In genomic region chr17:43398724-43399595, GRCh38 we compare ENCODE assay signal across 1 cellular context.
TF ChIP-seq lines count a peak whose summit lies in the region.

TSS of gene ARL4D (plus strand) at chr17:43398993. CDS start at chr17:43399733, 740 bp downstream.

TF ChIP-seq in HepG2, 621 proteins besides CTCF, POLR2A, EP300 and RAD21 (continued from another document and continues in another):
- TF ChIP-seq GMEB2 (CRISPR knock-in tag; IDR thresholded peaks at IDR 0.05; ENCODE audit: low read depth) (no peak), ZNF33B (CRISPR knock-in tag; IDR thresholded peaks at IDR 0.05) (0 out of 2 replicates have a peak, but pooled peaks have one; percentile 44), TCF12 (IDR thresholded peaks at IDR 0.05) (no peak), TCF12 (CRISPR knock-in tag; IDR thresholded peaks at IDR 0.05) (no peak), NR2F1 (CRISPR knock-in tag; IDR thresholded peaks at IDR 0.05) (peak in 1 of 2 experiments; percentile 58; a peak in 2 of 4 replicates), NR2F6 (IDR thresholded peaks at IDR 0.05) (0 out of 2 replicates have a peak, but pooled peaks have one; percentile 16), NR2F6 (CRISPR knock-in tag; IDR thresholded peaks at IDR 0.05) (peak; percentile 73; the same call in 1 of the 2 replicates), ZSCAN30 (CRISPR knock-in tag; IDR thresholded peaks at IDR 0.05) (peak; percentile 96), ZBTB34 (CRISPR knock-in tag; IDR thresholded peaks at IDR 0.05) (no peak), XBP1 (CRISPR knock-in tag; IDR thresholded peaks at IDR 0.05) (no peak), PATZ1 (CRISPR knock-in tag; IDR thresholded peaks at IDR 0.05) (peak; percentile 98), TEF (CRISPR knock-in tag; IDR thresholded peaks at IDR 0.05) (no peak), SMARCC2 (IDR thresholded peaks at IDR 0.05) (no peak), ZNF557 (CRISPR knock-in tag; IDR thresholded peaks at IDR 0.05) (0 out of 2 replicates have a peak, but pooled peaks have one; percentile 54), RXRB (CRISPR knock-in tag; IDR thresholded peaks at IDR 0.05; ENCODE audit: borderline replicate concordance) (peak; percentile 66; the same call in 1 of the 2 replicates), SUZ12 (IDR thresholded peaks at IDR 0.05; ENCODE audit: low read depth, low read length) (no peak), ZNF432 (CRISPR knock-in tag; IDR thresholded peaks at IDR 0.05; ENCODE audit: borderline replicate concordance) (no peak), TFE3 (CRISPR knock-in tag; IDR thresholded peaks at IDR 0.05) (peak; percentile 72), ISX (CRISPR knock-in tag; conservative IDR thresholded peaks at IDR 0.05) (no peak), TBL1XR1 (IDR thresholded peaks at IDR 0.05; ENCODE audit: borderline replicate concordance, low read length, partially characterized antibody) (no peak), ARID2 (CRISPR knock-in tag; IDR thresholded peaks at IDR 0.05; ENCODE audit: borderline replicate concordance) (peak; percentile 66; the same call in 1 of the 2 replicates), MIER3 (CRISPR knock-in tag; IDR thresholded peaks at IDR 0.05; ENCODE audit: borderline replicate concordance) (peak; percentile 88), BHLHE40 (IDR thresholded peaks at IDR 0.05; ENCODE audit: low read length) (no peak), ZNF563 (CRISPR knock-in tag; IDR thresholded peaks at IDR 0.05) (peak; percentile 94), FOXA3 (CRISPR knock-in tag; IDR thresholded peaks at IDR 0.05) (peak; percentile 49), HNRNPL (IDR thresholded peaks at IDR 0.05; ENCODE audit: low read depth, low read length) (0 out of 2 replicates have a peak, but pooled peaks have one; percentile 51), ZNF225 (CRISPR knock-in tag; IDR thresholded peaks at IDR 0.05) (no peak), HIC2 (CRISPR knock-in tag; IDR thresholded peaks at IDR 0.05; ENCODE audit: low read depth) (no peak), TEAD2 (CRISPR knock-in tag; IDR thresholded peaks at IDR 0.05) (no peak), HHEX (CRISPR knock-in tag; IDR thresholded peaks at IDR 0.05) (no peak), ZBTB4 (CRISPR knock-in tag; IDR thresholded peaks at IDR 0.05; ENCODE audit: borderline replicate concordance) (0 out of 2 replicates have a peak, but pooled peaks have one; percentile 11), ZNF280D (CRISPR knock-in tag; IDR thresholded peaks at IDR 0.05) (0 out of 2 replicates have a peak, but pooled peaks have one; percentile 60), AHDC1 (CRISPR knock-in tag; IDR thresholded peaks at IDR 0.05; ENCODE audit: borderline replicate concordance) (no peak), KLF6 (CRISPR knock-in tag; IDR thresholded peaks at IDR 0.05) (peak; percentile 63; the same call in 1 of the 2 replicates), PLSCR1 (CRISPR knock-in tag; IDR thresholded peaks at IDR 0.05; ENCODE audit: borderline replicate concordance) (no peak)
